In genomic region chr1:110060034-110060661, GRCh38 we compare ENCODE assay signal across 8 cellular contexts. TPM values are rescaled to one million over a fixed set of nuclear protein-coding genes. Genes with fewer than 3 reads are reported as not detected.
DNase-seq lines count a peak whose midpoint lies in the region; ATAC-seq and TF ChIP-seq lines count a peak whose summit lies in the region.

No MANE protein-coding gene starts in this region.

- TF ChIP-seq CTCF in CD14-positive monocyte (IDR thresholded peaks at IDR 0.05) (peak; percentile 95), Peyer's patch (IDR thresholded peaks at IDR 0.05) (peak; percentile 46 to 79 (median 70)), heart left ventricle (IDR thresholded peaks at IDR 0.05) (peak; percentile 42 to 82 (median 64))

- H3K4me1 ChIP-seq in Peyer's patch (peaks cover 0 to 16% (median 5%) of the 10 kb centered on the region in 4 donors), heart left ventricle (peaks cover 0 to 12% (median 0%) of the 10 kb centered on the region in 12 donors)

- no peak overlapping the region for H3K4me3 Mint-ChIP-seq in CD14-positive monocyte
- H3K4me3 Mint-ChIP-seq in activated T-cell treated with anti-CD3 and anti-CD28 coated beads, Interleukin-2, amount 50 U/mL, for 72 hours = no peak overlapping the region

- peaks cover 10% of the 10 kb centered on the region for H3K4me1 Mint-ChIP-seq in CD14-positive monocyte
- no peaks in the 10 kb centered on the region for H3K4me1 Mint-ChIP-seq in activated T-cell treated with anti-CD3 and anti-CD28 coated beads, Interleukin-2, amount 50 U/mL, for 72 hours (ENCODE audit: low read depth)

- 87 to 94% (median 90%) methylated on average over 8 to 9 of the region's 9 CpGs for WGBS in heart left ventricle, 4 donors

- H3K27ac ChIP-seq in Peyer's patch (no peak overlapping the region), heart left ventricle (no peak overlapping the region)

- no peak overlapping the region for H3K4me3 ChIP-seq in Peyer's patch
- H3K4me3 ChIP-seq in heart left ventricle = no peak overlapping the region

- peaks cover 9 to 11% (median 9%) of the 10 kb centered on the region in 3 donors for H3K27me3 Mint-ChIP-seq in CD14-positive monocyte (ENCODE audit: low read depth in 3 of 3)
- no peaks in the 10 kb centered on the region for H3K27me3 Mint-ChIP-seq in activated T-cell treated with anti-CD3 and anti-CD28 coated beads, Interleukin-2, amount 50 U/mL, for 72 hours (ENCODE audit: low read depth)

- H3K36me3 Mint-ChIP-seq in CD14-positive monocyte = peaks cover 53 to 56% of the 10 kb centered on the region in 2 donors
- peaks cover 1 to 8% of the 10 kb centered on the region in 2 donors for H3K36me3 Mint-ChIP-seq in activated T-cell treated with anti-CD3 and anti-CD28 coated beads, Interleukin-2, amount 50 U/mL, for 72 hours (ENCODE audit: insufficient read depth in 2 of 2)

- ATAC-seq in GM21528 (IDR thresholded peaks at IDR 0.05; ENCODE audit: low FRiP score, unreplicated experiment) (peak; percentile 55), heart left ventricle (no peak), GM18868 (IDR thresholded peaks at IDR 0.05; ENCODE audit: unreplicated experiment) (no peak)
- ATAC-seq in activated T-cell treated with anti-CD3 and anti-CD28 coated beads, Interleukin-2, amount 50 U/mL, for 72 hours (replicated peaks in 1 of 2) = peak; percentile 74

- intact Hi-C loops in CD14-positive monocyte (cut with micrococcal nuclease) (no loop called here), heart left ventricle (cut with DNase I) (no loop called here)

- no peaks in the 10 kb centered on the region for H3K27me3 ChIP-seq in Peyer's patch
- H3K27me3 ChIP-seq in heart left ventricle = no peaks in the 10 kb centered on the region

- DNase-seq in CD14-positive monocyte (ENCODE audit: low spot score) = peak; percentile 66
- DNase-seq in Peyer's patch = peak; percentile 54 to 74 (median 72)
- DNase-seq in activated T-cell treated with anti-CD3 and anti-CD28 coated beads, Interleukin-2, amount 50 U/mL, for 72 hours = peak; percentile 76 to 85
- DNase-seq in heart left ventricle = peak in 2 of 5 donors; percentile 49 to 73
- DNase-seq in stimulated activated CD4-positive, alpha-beta T cell treated with anti-CD3 and anti-CD28 coated beads, Interleukin-1b, Interleukin-23, amount 100 ng/mL, for 48 hours = peak; percentile 79
- DNase-seq in GM19238 (ENCODE audit: insufficient read length, low spot score) = no peak

- H3K36me3 ChIP-seq in Peyer's patch = peaks cover 0 to 47% (median 0%) of the 10 kb centered on the region in 3 donors
- H3K36me3 ChIP-seq in heart left ventricle = peaks cover 0 to 46% (median 38%) of the 10 kb centered on the region in 9 donors

- H3K27ac Mint-ChIP-seq in CD14-positive monocyte = no peak overlapping the region
- no peak overlapping the region for H3K27ac Mint-ChIP-seq in activated T-cell treated with anti-CD3 and anti-CD28 coated beads, Interleukin-2, amount 50 U/mL, for 72 hours

- TF ChIP-seq POLR2A in Peyer's patch (IDR thresholded peaks at IDR 0.05) = no peak
- no peak for TF ChIP-seq POLR2A in heart left ventricle (IDR thresholded peaks at IDR 0.05)

- peaks cover 0 to 2% (median 0%) of the 10 kb centered on the region in 7 donors for H3K9me3 Mint-ChIP-seq in CD14-positive monocyte
- H3K9me3 Mint-ChIP-seq in activated T-cell treated with anti-CD3 and anti-CD28 coated beads, Interleukin-2, amount 50 U/mL, for 72 hours = no peaks in the 10 kb centered on the region

- H3K9me3 ChIP-seq in Peyer's patch = no peaks in the 10 kb centered on the region
- no peaks in the 10 kb centered on the region for H3K9me3 ChIP-seq in heart left ventricle

RNA-seq across cellular contexts. Expression of gene ALX3, which starts 10.3 kb away (rescaled TPM):
- polyA plus RNA-seq in CD14-positive monocyte (not detected), heart left ventricle (not detected)
- total RNA-seq in Peyer's patch (not detected), heart left ventricle (not detected)
- not detected for total RNA-seq in activated T-cell treated with anti-CD3 and anti-CD28 coated beads, Interleukin-2, amount 50 U/mL, for 72 hours

RNA-seq across cellular contexts. Expression of gene STRIP1, which starts 25.7 kb away (rescaled TPM):
- polyA plus RNA-seq in CD14-positive monocyte = 10 to 100 TPM in 1 of 2 donors, 1 to 10 TPM in 1; 8.9 to 11.0 TPM
- 100 to 1,000 TPM in 2 of 4 donors, 10 to 100 TPM in 2; 25.6 to 117 (median 95.1) TPM for total RNA-seq in Peyer's patch
- 10 to 100 TPM; 35.8 to 41.0 TPM for total RNA-seq in activated T-cell treated with anti-CD3 and anti-CD28 coated beads, Interleukin-2, amount 50 U/mL, for 72 hours
- total RNA-seq in heart left ventricle = 10 to 100 TPM; 14.7 to 22.8 (median 19.2) TPM
- polyA plus RNA-seq in heart left ventricle = 10 to 100 TPM in 1 of 2 donors, 1 to 10 TPM in 1; 7.8 to 14.9 TPM

RNA-seq across cellular contexts. Expression of gene UBL4B, which starts 52.1 kb away (rescaled TPM):
- polyA plus RNA-seq in CD14-positive monocyte (not detected), heart left ventricle (under 1 TPM in 1 of 2 donors, not detected in 1; 0.11 TPM)
- total RNA-seq in Peyer's patch (not detected), heart left ventricle (not detected)
- total RNA-seq in activated T-cell treated with anti-CD3 and anti-CD28 coated beads, Interleukin-2, amount 50 U/mL, for 72 hours = not detected

Comparison
In these comparisons a context has a peak if more than half of its experiments do, and no peak if none do; other contexts are left out.
1. ATAC-seq: peak in GM21528 (single experiment) and activated T-cell treated with anti-CD3 and anti-CD28 coated beads, Interleukin-2, amount 50 U/mL, for 72 hours (2 of 2); none in heart left ventricle (0 of 4) and GM18868 (single experiment).
2. Peak in every context shown above with its lines, with median percentiles within 50 percentile points of each other: CTCF ChIP-seq.